8 cellular contexts compared by ENCODE assay signal in the genomic region with DNA sequence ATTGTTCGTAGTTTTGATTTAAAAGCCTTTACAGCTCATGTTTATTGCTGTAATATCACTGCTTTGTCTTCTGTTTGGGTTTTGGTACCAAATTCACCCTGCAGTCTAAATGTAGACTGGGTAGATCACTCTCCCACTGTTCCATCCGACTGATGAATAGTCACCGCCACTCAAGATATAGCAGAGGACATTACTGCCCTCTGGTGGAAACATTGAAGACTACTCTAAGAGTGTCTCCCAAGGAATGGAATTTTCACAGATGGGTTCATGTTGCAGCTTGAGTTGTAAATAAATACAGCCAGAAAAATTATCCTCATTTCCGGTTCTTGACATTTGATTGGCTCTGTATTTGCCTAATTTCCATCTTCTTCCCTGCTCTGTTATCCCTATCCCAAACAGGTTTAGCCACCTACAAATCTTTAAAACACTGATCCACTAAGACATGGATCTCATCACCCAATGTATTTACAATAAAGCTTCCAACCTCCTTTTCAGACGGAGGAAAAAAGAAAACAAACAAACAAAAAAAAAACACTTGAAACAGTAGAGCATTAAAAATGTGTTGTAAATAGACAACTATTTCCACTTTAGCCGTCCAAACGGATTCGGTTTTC.
A peak's percentile ranks its signal among the peaks of the same experiment; 100 is the strongest.
DNase-seq lines count a peak whose midpoint lies in the region; ATAC-seq and TF ChIP-seq lines count a peak whose summit lies in the region.

No MANE protein-coding gene starts in this region.

- DNase-seq in ELF-1 (ENCODE audit: low read depth, low spot score) (peak; percentile 20), NCI-H2171 treated with DMSO at 0.1 percent for 48 hours (lab: John Stamatoyannopoulos, UW) (peak; percentile 60), left ventricle myocardium superior (no peak), sigmoid colon (no peak), ureter (ENCODE audit: low spot score) (no peak)
- no peak for DNase-seq in activated naive CD8-positive, alpha-beta T cell treated with anti-CD3 and anti-CD28 coated beads, Interleukin-2, amount 50 U/mL, for 24 hours

- no peaks in the 10 kb centered on the region for H3K4me1 Mint-ChIP-seq in activated naive CD8-positive, alpha-beta T cell treated with anti-CD3 and anti-CD28 coated beads, Interleukin-2, amount 50 U/mL, for 24 hours

- H3K27me3 Mint-ChIP-seq in activated naive CD8-positive, alpha-beta T cell treated with anti-CD3 and anti-CD28 coated beads, Interleukin-2, amount 50 U/mL, for 24 hours, result no peaks in the 10 kb centered on the region

- H3K27me3 ChIP-seq in sigmoid colon, result no peaks in the 10 kb centered on the region

- H3K27ac ChIP-seq in sigmoid colon, result no peak overlapping the region

- ATAC-seq in GM19397 (IDR thresholded peaks at IDR 0.05; ENCODE audit: unreplicated experiment), result peak; percentile 96
- ATAC-seq in HG03175 (IDR thresholded peaks at IDR 0.05; ENCODE audit: unreplicated experiment), result peak; percentile 97
- ATAC-seq in activated naive CD8-positive, alpha-beta T cell treated with anti-CD3 and anti-CD28 coated beads, Interleukin-2, amount 50 U/mL, for 24 hours, result peak; percentile 52
- peak; percentile 86 for ATAC-seq in left ventricle myocardium superior

- no peaks in the 10 kb centered on the region for H3K9me3 ChIP-seq in sigmoid colon

- no peak for TF ChIP-seq EP300 in sigmoid colon (IDR thresholded peaks at IDR 0.05)

- no peaks in the 10 kb centered on the region for H3K4me1 ChIP-seq in sigmoid colon

- no peak overlapping the region for H3K4me3 ChIP-seq in sigmoid colon

- H3K36me3 ChIP-seq in sigmoid colon, result no peaks in the 10 kb centered on the region

- H3K36me3 Mint-ChIP-seq in activated naive CD8-positive, alpha-beta T cell treated with anti-CD3 and anti-CD28 coated beads, Interleukin-2, amount 50 U/mL, for 24 hours (ENCODE audit: low read depth), result no peaks in the 10 kb centered on the region

- intact Hi-C loops in left ventricle myocardium superior (cut with micrococcal nuclease) (loop anchor here (1.0 to 10.0 kb wide), 2 partner anchors 182 to 779 kb away; no protein-coding TSS in a partner anchor), sigmoid colon (cut with DNase I) (loop anchor here (2.0 to 5.0 kb wide), 2 partner anchors 196 to 775 kb away; partner anchors contain the start of gene CPNE8)

- no peak overlapping the region for H3K4me3 Mint-ChIP-seq in activated naive CD8-positive, alpha-beta T cell treated with anti-CD3 and anti-CD28 coated beads, Interleukin-2, amount 50 U/mL, for 24 hours

- no peaks in the 10 kb centered on the region for H3K9me3 Mint-ChIP-seq in activated naive CD8-positive, alpha-beta T cell treated with anti-CD3 and anti-CD28 coated beads, Interleukin-2, amount 50 U/mL, for 24 hours

- TF ChIP-seq CTCF in sigmoid colon (IDR thresholded peaks at IDR 0.05), result peak; percentile 43 to 79 (median 50)

- H3K27ac Mint-ChIP-seq in activated naive CD8-positive, alpha-beta T cell treated with anti-CD3 and anti-CD28 coated beads, Interleukin-2, amount 50 U/mL, for 24 hours, result no peak overlapping the region

- TF ChIP-seq POLR2A in sigmoid colon (IDR thresholded peaks at IDR 0.05), result no peak

- WGBS in sigmoid colon, 2 donors, result 30 to 43% methylated on average over 8 of the region's 8 CpGs

Comparison
In these comparisons a context has a peak if more than half of its experiments do, and no peak if none do; other contexts are left out.
1. DNase-seq: peak in ELF-1 (single experiment) and NCI-H2171 treated with DMSO at 0.1 percent for 48 hours (single experiment); none in activated naive CD8-positive, alpha-beta T cell treated with anti-CD3 and anti-CD28 coated beads, Interleukin-2, amount 50 U/mL, for 24 hours (single experiment), left ventricle myocardium superior (single experiment), sigmoid colon (single experiment) and ureter (single experiment).
2. Peak in every context shown above with its lines, with median percentiles within 50 percentile points of each other: ATAC-seq.